ENCODE assay signal across 1 cellular context in the genomic region with DNA sequence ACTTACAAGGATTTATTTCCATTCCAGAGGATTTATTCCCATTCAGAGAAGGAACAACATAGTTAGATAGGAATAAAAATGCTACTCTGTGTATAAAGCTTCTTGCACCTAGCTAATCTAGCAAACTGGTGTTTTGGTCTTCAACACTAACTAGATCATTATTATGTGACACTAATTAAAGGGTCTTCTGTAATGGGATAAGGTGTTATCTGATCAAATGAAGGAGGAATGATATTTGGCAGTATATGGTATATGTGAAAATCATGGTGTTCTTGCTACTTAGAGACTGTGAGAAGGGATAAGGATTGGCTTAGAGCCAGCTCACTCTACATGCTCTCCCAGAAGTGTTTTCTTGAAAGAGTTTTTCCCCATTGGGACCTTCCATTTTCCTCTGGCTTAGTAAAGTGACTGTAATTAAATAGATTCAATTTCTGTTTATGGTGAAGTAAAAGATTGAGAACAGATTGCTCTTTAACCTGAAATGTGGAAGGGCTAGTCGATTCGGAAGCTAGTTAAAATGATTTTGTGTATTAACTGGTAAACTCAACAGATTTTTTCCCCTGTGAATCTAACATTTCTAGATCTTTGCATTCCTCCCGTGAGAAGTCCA.
TF ChIP-seq lines count a peak whose summit lies in the region.

No MANE protein-coding gene starts in this region.

TF ChIP-seq in GM23338, 12 proteins besides CTCF, POLR2A, EP300 and RAD21:
- TF ChIP-seq ZNF114 (CRISPR knock-in tag; IDR thresholded peaks at IDR 0.05) (no peak), JUNB (IDR thresholded peaks at IDR 0.05; ENCODE audit: unreplicated experiment) (no peak), ZNF331 (CRISPR knock-in tag; IDR thresholded peaks at IDR 0.05; ENCODE audit: low read depth) (no peak), STAT1 (IDR thresholded peaks at IDR 0.05; ENCODE audit: unreplicated experiment) (no peak), EZH2phosphoT487 (IDR thresholded peaks at IDR 0.05; ENCODE audit: unreplicated experiment) (no peak), EZH2 (IDR thresholded peaks at IDR 0.05; ENCODE audit: low read depth, unreplicated experiment) (no peak), NANOG (IDR thresholded peaks at IDR 0.05; ENCODE audit: borderline replicate concordance) (no peak), CREB1 (CRISPR knock-in tag; IDR thresholded peaks at IDR 0.05; ENCODE audit: low read depth) (no peak), POLR2AphosphoS5 (IDR thresholded peaks at IDR 0.05; ENCODE audit: low read depth) (no peak)
- TF ChIP-seq, protein P1, sequence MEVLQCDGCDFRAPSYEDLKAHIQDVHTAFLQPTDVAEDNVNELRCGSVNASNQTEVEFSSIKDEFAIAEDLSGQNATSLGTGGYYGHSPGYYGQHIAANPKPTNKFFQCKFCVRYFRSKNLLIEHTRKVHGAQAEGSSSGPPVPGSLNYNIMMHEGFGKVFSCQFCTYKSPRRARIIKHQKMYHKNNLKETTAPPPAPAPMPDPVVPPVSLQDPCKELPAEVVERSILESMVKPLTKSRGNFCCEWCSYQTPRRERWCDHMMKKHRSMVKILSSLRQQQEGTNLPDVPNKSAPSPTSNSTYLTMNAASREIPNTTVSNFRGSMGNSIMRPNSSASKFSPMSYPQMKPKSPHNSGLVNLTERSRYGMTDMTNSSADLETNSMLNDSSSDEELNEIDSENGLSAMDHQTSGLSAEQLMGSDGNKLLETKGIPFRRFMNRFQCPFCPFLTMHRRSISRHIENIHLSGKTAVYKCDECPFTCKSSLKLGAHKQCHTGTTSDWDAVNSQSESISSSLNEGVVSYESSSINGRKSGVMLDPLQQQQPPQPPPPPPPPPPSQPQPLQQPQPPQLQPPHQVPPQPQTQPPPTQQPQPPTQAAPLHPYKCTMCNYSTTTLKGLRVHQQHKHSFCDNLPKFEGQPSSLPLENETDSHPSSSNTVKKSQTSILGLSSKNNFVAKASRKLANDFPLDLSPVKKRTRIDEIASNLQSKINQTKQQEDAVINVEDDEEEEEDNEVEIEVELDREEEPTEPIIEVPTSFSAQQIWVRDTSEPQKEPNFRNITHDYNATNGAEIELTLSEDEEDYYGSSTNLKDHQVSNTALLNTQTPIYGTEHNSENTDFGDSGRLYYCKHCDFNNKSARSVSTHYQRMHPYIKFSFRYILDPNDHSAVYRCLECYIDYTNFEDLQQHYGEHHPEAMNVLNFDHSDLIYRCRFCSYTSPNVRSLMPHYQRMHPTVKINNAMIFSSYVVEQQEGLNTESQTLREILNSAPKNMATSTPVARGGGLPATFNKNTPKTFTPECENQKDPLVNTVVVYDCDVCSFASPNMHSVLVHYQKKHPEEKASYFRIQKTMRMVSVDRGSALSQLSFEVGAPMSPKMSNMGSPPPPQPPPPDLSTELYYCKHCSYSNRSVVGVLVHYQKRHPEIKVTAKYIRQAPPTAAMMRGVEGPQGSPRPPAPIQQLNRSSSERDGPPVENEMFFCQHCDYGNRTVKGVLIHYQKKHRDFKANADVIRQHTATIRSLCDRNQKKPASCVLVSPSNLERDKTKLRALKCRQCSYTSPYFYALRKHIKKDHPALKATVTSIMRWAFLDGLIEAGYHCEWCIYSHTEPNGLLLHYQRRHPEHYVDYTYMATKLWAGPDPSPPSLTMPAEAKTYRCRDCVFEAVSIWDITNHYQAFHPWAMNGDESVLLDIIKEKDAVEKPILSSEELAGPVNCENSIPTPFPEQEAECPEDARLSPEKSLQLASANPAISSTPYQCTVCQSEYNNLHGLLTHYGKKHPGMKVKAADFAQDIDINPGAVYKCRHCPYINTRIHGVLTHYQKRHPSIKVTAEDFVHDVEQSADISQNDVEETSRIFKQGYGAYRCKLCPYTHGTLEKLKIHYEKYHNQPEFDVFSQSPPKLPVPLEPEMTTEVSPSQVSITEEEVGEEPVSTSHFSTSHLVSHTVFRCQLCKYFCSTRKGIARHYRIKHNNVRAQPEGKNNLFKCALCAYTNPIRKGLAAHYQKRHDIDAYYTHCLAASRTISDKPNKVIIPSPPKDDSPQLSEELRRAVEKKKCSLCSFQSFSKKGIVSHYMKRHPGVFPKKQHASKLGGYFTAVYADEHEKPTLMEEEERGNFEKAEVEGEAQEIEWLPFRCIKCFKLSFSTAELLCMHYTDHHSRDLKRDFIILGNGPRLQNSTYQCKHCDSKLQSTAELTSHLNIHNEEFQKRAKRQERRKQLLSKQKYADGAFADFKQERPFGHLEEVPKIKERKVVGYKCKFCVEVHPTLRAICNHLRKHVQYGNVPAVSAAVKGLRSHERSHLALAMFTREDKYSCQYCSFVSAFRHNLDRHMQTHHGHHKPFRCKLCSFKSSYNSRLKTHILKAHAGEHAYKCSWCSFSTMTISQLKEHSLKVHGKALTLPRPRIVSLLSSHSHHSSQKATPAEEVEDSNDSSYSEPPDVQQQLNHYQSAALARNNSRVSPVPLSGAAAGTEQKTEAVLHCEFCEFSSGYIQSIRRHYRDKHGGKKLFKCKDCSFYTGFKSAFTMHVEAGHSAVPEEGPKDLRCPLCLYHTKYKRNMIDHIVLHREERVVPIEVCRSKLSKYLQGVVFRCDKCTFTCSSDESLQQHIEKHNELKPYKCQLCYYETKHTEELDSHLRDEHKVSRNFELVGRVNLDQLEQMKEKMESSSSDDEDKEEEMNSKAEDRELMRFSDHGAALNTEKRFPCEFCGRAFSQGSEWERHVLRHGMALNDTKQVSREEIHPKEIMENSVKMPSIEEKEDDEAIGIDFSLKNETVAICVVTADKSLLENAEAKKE (CRISPR knock-in tag; IDR thresholded peaks at IDR 0.05): no peak
- TF ChIP-seq, protein P2, sequence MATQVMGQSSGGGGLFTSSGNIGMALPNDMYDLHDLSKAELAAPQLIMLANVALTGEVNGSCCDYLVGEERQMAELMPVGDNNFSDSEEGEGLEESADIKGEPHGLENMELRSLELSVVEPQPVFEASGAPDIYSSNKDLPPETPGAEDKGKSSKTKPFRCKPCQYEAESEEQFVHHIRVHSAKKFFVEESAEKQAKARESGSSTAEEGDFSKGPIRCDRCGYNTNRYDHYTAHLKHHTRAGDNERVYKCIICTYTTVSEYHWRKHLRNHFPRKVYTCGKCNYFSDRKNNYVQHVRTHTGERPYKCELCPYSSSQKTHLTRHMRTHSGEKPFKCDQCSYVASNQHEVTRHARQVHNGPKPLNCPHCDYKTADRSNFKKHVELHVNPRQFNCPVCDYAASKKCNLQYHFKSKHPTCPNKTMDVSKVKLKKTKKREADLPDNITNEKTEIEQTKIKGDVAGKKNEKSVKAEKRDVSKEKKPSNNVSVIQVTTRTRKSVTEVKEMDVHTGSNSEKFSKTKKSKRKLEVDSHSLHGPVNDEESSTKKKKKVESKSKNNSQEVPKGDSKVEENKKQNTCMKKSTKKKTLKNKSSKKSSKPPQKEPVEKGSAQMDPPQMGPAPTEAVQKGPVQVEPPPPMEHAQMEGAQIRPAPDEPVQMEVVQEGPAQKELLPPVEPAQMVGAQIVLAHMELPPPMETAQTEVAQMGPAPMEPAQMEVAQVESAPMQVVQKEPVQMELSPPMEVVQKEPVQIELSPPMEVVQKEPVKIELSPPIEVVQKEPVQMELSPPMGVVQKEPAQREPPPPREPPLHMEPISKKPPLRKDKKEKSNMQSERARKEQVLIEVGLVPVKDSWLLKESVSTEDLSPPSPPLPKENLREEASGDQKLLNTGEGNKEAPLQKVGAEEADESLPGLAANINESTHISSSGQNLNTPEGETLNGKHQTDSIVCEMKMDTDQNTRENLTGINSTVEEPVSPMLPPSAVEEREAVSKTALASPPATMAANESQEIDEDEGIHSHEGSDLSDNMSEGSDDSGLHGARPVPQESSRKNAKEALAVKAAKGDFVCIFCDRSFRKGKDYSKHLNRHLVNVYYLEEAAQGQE (IDR thresholded peaks at IDR 0.05; ENCODE audit: unreplicated experiment): no peak
- TF ChIP-seq, protein P3, sequence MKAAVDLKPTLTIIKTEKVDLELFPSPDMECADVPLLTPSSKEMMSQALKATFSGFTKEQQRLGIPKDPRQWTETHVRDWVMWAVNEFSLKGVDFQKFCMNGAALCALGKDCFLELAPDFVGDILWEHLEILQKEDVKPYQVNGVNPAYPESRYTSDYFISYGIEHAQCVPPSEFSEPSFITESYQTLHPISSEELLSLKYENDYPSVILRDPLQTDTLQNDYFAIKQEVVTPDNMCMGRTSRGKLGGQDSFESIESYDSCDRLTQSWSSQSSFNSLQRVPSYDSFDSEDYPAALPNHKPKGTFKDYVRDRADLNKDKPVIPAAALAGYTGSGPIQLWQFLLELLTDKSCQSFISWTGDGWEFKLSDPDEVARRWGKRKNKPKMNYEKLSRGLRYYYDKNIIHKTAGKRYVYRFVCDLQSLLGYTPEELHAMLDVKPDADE (IDR thresholded peaks at IDR 0.05): no peak
TF ChIP-seq in GM23338: peak in this region for 0.
